8 cellular contexts compared by ENCODE assay signal in the genomic region with DNA sequence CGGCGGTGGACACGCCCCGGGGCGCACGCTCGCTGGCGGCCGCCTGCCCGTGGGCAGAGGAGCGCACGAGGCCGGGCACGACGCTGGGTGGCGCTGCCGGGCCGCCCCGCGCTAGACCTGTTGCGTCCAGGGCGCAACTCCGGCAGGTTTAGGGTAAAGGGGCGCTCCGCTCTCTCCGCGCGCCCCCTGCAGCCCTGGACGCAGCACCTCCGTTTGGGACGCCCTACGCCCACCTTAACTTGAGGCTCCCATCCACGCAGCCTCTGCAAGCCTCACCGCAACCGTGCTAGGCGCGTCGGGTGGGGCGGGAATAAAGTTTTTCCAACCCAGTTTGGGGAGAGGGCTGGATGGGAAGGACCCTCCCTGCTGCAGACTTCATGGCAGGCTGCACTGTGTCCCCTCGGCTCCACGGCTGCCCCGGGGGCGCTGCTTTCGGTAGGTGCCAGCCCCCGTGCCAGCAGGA. TPM values are rescaled to one million over a fixed set of nuclear protein-coding genes. Genes with fewer than 3 reads are reported as not detected.
DNase-seq lines count a peak whose midpoint lies in the region; ATAC-seq and TF ChIP-seq lines count a peak whose summit lies in the region.

No MANE protein-coding gene starts in this region.

- H3K4me3 ChIP-seq in ectodermal cell (ENCODE audit: insufficient read depth, low read depth, low read length) = peak overlapping the region; percentile 53

- no peaks in the 10 kb centered on the region for H3K36me3 ChIP-seq in ectodermal cell (ENCODE audit: control insufficient read depth, insufficient read depth, low read length)

- H3K4me1 Mint-ChIP-seq in stimulated activated effector memory CD8-positive, alpha-beta T cell treated with anti-CD3 and anti-CD28 coated beads, Interleukin-12 subunit alpha, Interleukin-12 subunit beta, amount 100 ng/mL, for 72 hours = no peaks in the 10 kb centered on the region

- in situ Hi-C loops in ACHN (cut with HindIII; ENCODE audit: low pct_ligation_motif_present, low pct_unique_long_range_greater_than_20kb, low sequenced_read_pairs) = no loop called here

- H3K36me3 Mint-ChIP-seq in stimulated activated effector memory CD8-positive, alpha-beta T cell treated with anti-CD3 and anti-CD28 coated beads, Interleukin-12 subunit alpha, Interleukin-12 subunit beta, amount 100 ng/mL, for 72 hours = no peaks in the 10 kb centered on the region

- WGBS in ectodermal cell, 2 experiments = 1% methylated on average over 45 of the region's 45 CpGs

- no peaks in the 10 kb centered on the region for H3K9me3 ChIP-seq in ectodermal cell (ENCODE audit: control insufficient read depth, low read length)

- TF ChIP-seq CTCF in GM12874 (IDR thresholded peaks at IDR 0.05; ENCODE audit: insufficient read depth, low read depth, low read length) = peak; percentile 87

- DNase-seq in ACHN (peak; percentile 80), LoVo (ENCODE audit: low spot score) (peak; percentile 89), lung microvascular endothelial cell (ENCODE audit: low read depth in 2 of 2) (peak; percentile 80 to 91)
- DNase-seq in stimulated activated effector memory CD8-positive, alpha-beta T cell treated with anti-CD3 and anti-CD28 coated beads, Interleukin-12 subunit alpha, Interleukin-12 subunit beta, amount 100 ng/mL, for 72 hours (ENCODE audit: low spot score in 2 of 2) = peak; percentile 42 to 59

- no peak overlapping the region for H3K27ac Mint-ChIP-seq in stimulated activated effector memory CD8-positive, alpha-beta T cell treated with anti-CD3 and anti-CD28 coated beads, Interleukin-12 subunit alpha, Interleukin-12 subunit beta, amount 100 ng/mL, for 72 hours

- peaks cover 6% of the 10 kb centered on the region for H3K9me3 Mint-ChIP-seq in stimulated activated effector memory CD8-positive, alpha-beta T cell treated with anti-CD3 and anti-CD28 coated beads, Interleukin-12 subunit alpha, Interleukin-12 subunit beta, amount 100 ng/mL, for 72 hours

- ATAC-seq in SK-N-SH treated with all-trans-retinoic acid at 6 μM for 48 hours = peak; percentile 96
- ATAC-seq in stimulated activated effector memory CD8-positive, alpha-beta T cell treated with anti-CD3 and anti-CD28 coated beads, Interleukin-12 subunit alpha, Interleukin-12 subunit beta, amount 100 ng/mL, for 72 hours = peak; percentile 89
- no peak for ATAC-seq in GM21737 (IDR thresholded peaks at IDR 0.05; ENCODE audit: unreplicated experiment)

- H3K27ac ChIP-seq in ectodermal cell (ENCODE audit: insufficient read depth, low read depth, low read length, poor library complexity, severe bottlenecking) = no peak overlapping the region

- H3K4me3 Mint-ChIP-seq in stimulated activated effector memory CD8-positive, alpha-beta T cell treated with anti-CD3 and anti-CD28 coated beads, Interleukin-12 subunit alpha, Interleukin-12 subunit beta, amount 100 ng/mL, for 72 hours = no peak overlapping the region

- peaks cover 38% of the 10 kb centered on the region for H3K27me3 ChIP-seq in ectodermal cell (ENCODE audit: control insufficient read depth, insufficient read depth, low read length, poor library complexity, severe bottlenecking)

- H3K4me1 ChIP-seq in ectodermal cell (ENCODE audit: control insufficient read depth, insufficient read depth, low read length) = no peaks in the 10 kb centered on the region

TF ChIP-seq in SK-N-SH treated with all-trans-retinoic acid at 6 μM for 48 hours, 23 proteins besides CTCF, POLR2A, EP300 and RAD21:
- peak; percentile 41; the same call in 1 of the 2 replicates for TF ChIP-seq ZFP3 (CRISPR knock-in tag; IDR thresholded peaks at IDR 0.05)
- TF ChIP-seq ZNF8 (CRISPR knock-in tag; IDR thresholded peaks at IDR 0.05) = no peak

RNA-seq across cellular contexts. Expression of a gene that starts 0.3 kb away (rescaled TPM):
- 10.9 TPM for polyA plus RNA-seq in ectodermal cell (2013, experiment 1 of 4)
- 16.8 TPM for polyA plus RNA-seq in ectodermal cell (2013, experiment 2 of 4)
- 10.9 TPM for polyA plus RNA-seq in ectodermal cell (2013, experiment 3 of 4)
- polyA plus RNA-seq in ectodermal cell (2013, experiment 4 of 4) = 12.6 TPM
- 1.7 and 4.4 TPM in 2 replicates for total RNA-seq in lung microvascular endothelial cell

RNA-seq across cellular contexts. Expression of a gene that starts 54.0 kb away (rescaled TPM):
- polyA plus RNA-seq in ectodermal cell (2013, experiment 1 of 4) = 3.9 TPM
- 4.1 TPM for polyA plus RNA-seq in ectodermal cell (2013, experiment 2 of 4)
- polyA plus RNA-seq in ectodermal cell (2013, experiment 3 of 4) = 2.8 TPM
- polyA plus RNA-seq in ectodermal cell (2013, experiment 4 of 4) = 3.2 TPM
- 17.0 and 28.4 TPM in 2 replicates for total RNA-seq in lung microvascular endothelial cell
